9 cellular contexts compared by ENCODE assay signal in the genomic region with DNA sequence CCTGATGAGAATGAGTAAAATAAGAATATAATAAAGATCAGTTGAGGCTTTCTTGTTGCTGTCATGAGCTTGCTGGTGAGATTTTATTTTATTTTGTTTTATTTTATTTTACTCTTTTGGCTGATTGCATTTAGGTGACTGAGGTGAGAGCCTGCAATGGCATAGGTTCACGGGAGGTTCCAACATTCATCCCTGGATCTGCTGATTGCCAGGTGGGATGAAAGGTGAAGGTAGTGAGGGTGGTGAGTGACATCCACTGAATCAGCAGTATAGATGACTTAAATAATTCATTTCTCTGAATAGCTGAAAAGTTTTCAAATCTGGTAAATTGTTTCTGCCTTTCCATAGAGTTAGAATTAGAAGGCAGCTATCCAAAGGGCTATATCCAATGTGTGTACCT.
"Had no signal": no experiment of that assay in that cellular context is flagged by ENCODE, and none has a peak within 500 bp of the region (broad histone marks: within the 10 kb centered on the region; RNA-seq: fewer than 3 reads in every experiment).

No MANE protein-coding gene starts in this region.

- H3K9me3 ChIP-seq: HAP-1 had no signal

- ATAC-seq: GM23338, HCT116 had no signal

- H3K4me3 ChIP-seq: GM23248, GM23338, HAP-1 had no signal

- H3K27ac ChIP-seq: GM23248 had no signal

- H3K4me3 Mint-ChIP-seq: GM23338, H9, HFFc6 had no signal

- H3K9me3 Mint-ChIP-seq: GM23338, H9, HFFc6 had no signal

- H3K27ac Mint-ChIP-seq: GM23338, HFFc6 had no signal

- H3K36me3 ChIP-seq: HAP-1 had no signal

- DNase-seq: GM23248, GOT3, H7, H9, HCEC 1CT, HFFc6 had no signal

- H3K4me1 ChIP-seq: HAP-1 had no signal
